Comparison of ENCODE assay signal across 8 cellular contexts in genomic region chr11:82906236-82906635, GRCh38. TPM values are rescaled to one million over a fixed set of nuclear protein-coding genes. Genes with fewer than 3 reads are reported as not detected.
DNase-seq lines count a peak whose midpoint lies in the region; ATAC-seq and TF ChIP-seq lines count a peak whose summit lies in the region.

No MANE protein-coding gene starts in this region.

- intact Hi-C loops in spleen (cut with DNase I; ENCODE audit: low total_unique reads): loop anchor here (10.0 kb wide), 3 partner anchors 169 to 339 kb away; partner anchors contain the start of genes ANKRD42 and RAB30

- no peak overlapping the region for H3K27ac ChIP-seq in Peyer's patch
- H3K27ac ChIP-seq in spleen: peak overlapping the region in 1 of 8 donors; percentile 51

- H3K4me1 ChIP-seq in Peyer's patch (peaks cover 0 to 5% (median 0%) of the 10 kb centered on the region in 4 donors), spleen (peaks cover 7 to 52% (median 27%) of the 10 kb centered on the region in 6 donors)

- TF ChIP-seq CTCF in BJ (IDR thresholded peaks at IDR 0.05; ENCODE audit: insufficient read depth, low read depth, low read length) (peak; percentile 41), Peyer's patch (IDR thresholded peaks at IDR 0.05) (peak; percentile 22 to 72 (median 67)), fibroblast of mammary gland (conservative IDR thresholded peaks at IDR 0.05; ENCODE audit: control insufficient read depth, insufficient read depth, low read depth, low read length) (peak; percentile 38), spleen (IDR thresholded peaks at IDR 0.05 in 8 of 11, conservative IDR thresholded peaks at IDR 0.05 in 3 of 11) (peak in 8 of 11 experiments; percentile 30 to 71 (median 65))

- POLR2A ChIA-PET in BJ (lab: Charles Lee): no interaction called here

- no peak for ATAC-seq in GM19328 (IDR thresholded peaks at IDR 0.05; ENCODE audit: unreplicated experiment)
- no peak for ATAC-seq in HG03432 (IDR thresholded peaks at IDR 0.05; ENCODE audit: unreplicated experiment)

- H3K4me3 ChIP-seq in BJ (ENCODE audit: low read depth, low read length) (no peak overlapping the region), Peyer's patch (no peak overlapping the region), fibroblast of mammary gland (ENCODE audit: control insufficient read depth, low read depth, low read length) (no peak overlapping the region), spleen (no peak overlapping the region)

- CTCF ChIA-PET in BJ (lab: Yijun Ruan, JAX): interaction anchor here (0.9 to 1.4 kb wide), 3 partner anchors 39 to 250 kb away, joined by 3 to 5 read pairs (median 4); partner anchors contain the start of gene PCF11

- DNase-seq in BJ (ENCODE audit: low read depth): no peak
- DNase-seq in HT-29 (ENCODE audit: low spot score): peak; percentile 45
- DNase-seq in Peyer's patch: no peak
- peak; percentile 46 for DNase-seq in fibroblast of mammary gland (ENCODE audit: low read depth)
- DNase-seq in spleen: no peak
- DNase-seq in NCI-H128 (lab: John Stamatoyannopoulos, UW; ENCODE audit: unreplicated experiment): no peak

- H3K27me3 ChIP-seq in BJ (ENCODE audit: control insufficient read depth, insufficient read depth, low read length) (no peaks in the 10 kb centered on the region), Peyer's patch (no peaks in the 10 kb centered on the region), spleen (replicated peaks in 1 of 7) (peaks cover 0 to 5% (median 0%) of the 10 kb centered on the region in 7 donors)

- no peak for TF ChIP-seq POLR2A in Peyer's patch (IDR thresholded peaks at IDR 0.05)
- no peak for TF ChIP-seq POLR2A in spleen (IDR thresholded peaks at IDR 0.05)

- H3K36me3 ChIP-seq in BJ (ENCODE audit: control insufficient read depth, insufficient read depth, low read length) (no peaks in the 10 kb centered on the region), Peyer's patch (no peaks in the 10 kb centered on the region), spleen (no peaks in the 10 kb centered on the region)

- no peaks in the 10 kb centered on the region for H3K9me3 ChIP-seq in Peyer's patch
- H3K9me3 ChIP-seq in spleen: peaks cover 0 to 1% (median 0%) of the 10 kb centered on the region in 8 donors

- 78 to 91% (median 84%) methylated on average over 1 of the region's 1 CpG for WGBS in spleen, 5 donors

RNA-seq across cellular contexts. Expression of gene DDIAS, which starts 4.7 kb away (rescaled TPM):
- polyA plus RNA-seq in BJ (2011; rRNA removed): 2.7 and 4.4 TPM in 2 replicates
- 7.9 and 15.6 TPM in 2 replicates for polyA minus RNA-seq in BJ (2011; rRNA and poly(A)+ RNA removed)
- 5.2 and 5.7 TPM in 2 replicates for total RNA-seq in HT-29 (2014; rRNA removed; shearing (Covaris generic))
- total RNA-seq in Peyer's patch: under 1 TPM in 3 of 4 donors, not detected in 1; 0.27 to 0.83 (median 0.47) TPM
- total RNA-seq in spleen: 10 to 100 TPM in 3 of 7 donors, 1 to 10 TPM in 4; 3.9 to 11.1 (median 8.2) TPM
- polyA plus RNA-seq in spleen: 1 to 10 TPM; 1.5 to 4.1 (median 1.7) TPM

RNA-seq across cellular contexts. Expression of gene PRCP, which starts 6.0 kb away (rescaled TPM):
- polyA plus RNA-seq in BJ (2011; rRNA removed): 62.0 and 127 TPM in 2 replicates
- polyA minus RNA-seq in BJ (2011; rRNA and poly(A)+ RNA removed): 17.5 and 21.2 TPM in 2 replicates
- total RNA-seq in HT-29 (2014; rRNA removed; shearing (Covaris generic)): 4.4 and 7.0 TPM in 2 replicates
- total RNA-seq in Peyer's patch: 10 to 100 TPM; 12.5 to 56.9 (median 16.4) TPM
- total RNA-seq in spleen: 10 to 100 TPM; 54.5 to 85.7 (median 66.7) TPM
- polyA plus RNA-seq in spleen: 10 to 100 TPM; 22.2 to 32.9 (median 29.1) TPM

Comparison
In these comparisons a context has a peak if more than half of its experiments do, and no peak if none do; other contexts are left out.
1. DNase-seq: peak in HT-29 (single experiment) and fibroblast of mammary gland (single experiment); none in BJ (single experiment), Peyer's patch (0 of 3), spleen (single experiment) and NCI-H128 (single experiment).
2. Peak in every context shown above with its lines, with median percentiles within 50 percentile points of each other: CTCF ChIP-seq.